ENCODE assay signal across 2 cellular contexts in the genomic region with DNA sequence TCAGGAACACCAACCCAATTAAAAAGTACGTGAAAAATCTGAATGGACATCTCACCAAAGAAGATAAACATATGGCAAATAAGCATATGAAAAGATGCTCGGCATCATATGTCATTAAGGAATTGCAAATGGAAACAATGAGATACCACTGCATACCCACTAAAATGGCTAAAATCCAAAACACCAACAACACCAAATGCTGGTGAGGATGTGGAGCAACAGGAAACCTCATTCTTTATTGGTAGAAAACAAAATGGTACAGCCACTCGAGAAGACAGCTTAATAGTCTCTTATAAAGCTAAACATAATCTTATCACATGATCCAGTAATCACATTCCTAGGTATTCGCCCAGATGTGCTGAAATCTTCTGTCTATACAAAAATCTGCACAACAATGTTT.
TF ChIP-seq lines count a peak whose summit lies in the region.

No MANE protein-coding gene starts in this region.

TF ChIP-seq in GM12878, 131 proteins besides CTCF, POLR2A, EP300 and RAD21:
- TF ChIP-seq STAT3 (IDR thresholded peaks at IDR 0.05; ENCODE audit: low read depth, low read length) (no peak), CHD4 (IDR thresholded peaks at IDR 0.05) (no peak), SPI1 (IDR thresholded peaks at IDR 0.05; ENCODE audit: borderline replicate concordance, insufficient read depth, low read depth, low read length) (no peak), SMARCA5 (IDR thresholded peaks at IDR 0.05) (peak; percentile 38; the same call in 1 of the 2 replicates), MXI1 (IDR thresholded peaks at IDR 0.05; ENCODE audit: low read depth, low read length) (no peak)
- TF ChIP-seq, protein P1, sequence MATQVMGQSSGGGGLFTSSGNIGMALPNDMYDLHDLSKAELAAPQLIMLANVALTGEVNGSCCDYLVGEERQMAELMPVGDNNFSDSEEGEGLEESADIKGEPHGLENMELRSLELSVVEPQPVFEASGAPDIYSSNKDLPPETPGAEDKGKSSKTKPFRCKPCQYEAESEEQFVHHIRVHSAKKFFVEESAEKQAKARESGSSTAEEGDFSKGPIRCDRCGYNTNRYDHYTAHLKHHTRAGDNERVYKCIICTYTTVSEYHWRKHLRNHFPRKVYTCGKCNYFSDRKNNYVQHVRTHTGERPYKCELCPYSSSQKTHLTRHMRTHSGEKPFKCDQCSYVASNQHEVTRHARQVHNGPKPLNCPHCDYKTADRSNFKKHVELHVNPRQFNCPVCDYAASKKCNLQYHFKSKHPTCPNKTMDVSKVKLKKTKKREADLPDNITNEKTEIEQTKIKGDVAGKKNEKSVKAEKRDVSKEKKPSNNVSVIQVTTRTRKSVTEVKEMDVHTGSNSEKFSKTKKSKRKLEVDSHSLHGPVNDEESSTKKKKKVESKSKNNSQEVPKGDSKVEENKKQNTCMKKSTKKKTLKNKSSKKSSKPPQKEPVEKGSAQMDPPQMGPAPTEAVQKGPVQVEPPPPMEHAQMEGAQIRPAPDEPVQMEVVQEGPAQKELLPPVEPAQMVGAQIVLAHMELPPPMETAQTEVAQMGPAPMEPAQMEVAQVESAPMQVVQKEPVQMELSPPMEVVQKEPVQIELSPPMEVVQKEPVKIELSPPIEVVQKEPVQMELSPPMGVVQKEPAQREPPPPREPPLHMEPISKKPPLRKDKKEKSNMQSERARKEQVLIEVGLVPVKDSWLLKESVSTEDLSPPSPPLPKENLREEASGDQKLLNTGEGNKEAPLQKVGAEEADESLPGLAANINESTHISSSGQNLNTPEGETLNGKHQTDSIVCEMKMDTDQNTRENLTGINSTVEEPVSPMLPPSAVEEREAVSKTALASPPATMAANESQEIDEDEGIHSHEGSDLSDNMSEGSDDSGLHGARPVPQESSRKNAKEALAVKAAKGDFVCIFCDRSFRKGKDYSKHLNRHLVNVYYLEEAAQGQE (IDR thresholded peaks at IDR 0.05; ENCODE audit: low read depth, low read length) = no peak
TF ChIP-seq in GM12878: peak in this region for 1.

TF ChIP-seq in H1, 55 proteins besides CTCF, POLR2A, EP300 and RAD21:
- TF ChIP-seq RFX5 (IDR thresholded peaks at IDR 0.05; ENCODE audit: borderline replicate concordance, low read depth, low read length) (no peak), HDAC2 (IDR thresholded peaks at IDR 0.05; ENCODE audit: borderline replicate concordance in 1 of 2, low read depth in 2 of 2, low read length in 2 of 2) (peak in 1 of 2 experiments; percentile 63; a peak in 1 of 4 replicates), NRF1 (IDR thresholded peaks at IDR 0.05; ENCODE audit: low read depth, low read length) (no peak), YY1 (IDR thresholded peaks at IDR 0.05; ENCODE audit: low read depth, low read length) (no peak), CHD1 (IDR thresholded peaks at IDR 0.05; ENCODE audit: low read depth, low read length) (no peak), KDM1A (IDR thresholded peaks at IDR 0.05; ENCODE audit: borderline replicate concordance, low read length) (peak; percentile 81; the same call in 1 of the 2 replicates)
- TF ChIP-seq, protein P2, sequence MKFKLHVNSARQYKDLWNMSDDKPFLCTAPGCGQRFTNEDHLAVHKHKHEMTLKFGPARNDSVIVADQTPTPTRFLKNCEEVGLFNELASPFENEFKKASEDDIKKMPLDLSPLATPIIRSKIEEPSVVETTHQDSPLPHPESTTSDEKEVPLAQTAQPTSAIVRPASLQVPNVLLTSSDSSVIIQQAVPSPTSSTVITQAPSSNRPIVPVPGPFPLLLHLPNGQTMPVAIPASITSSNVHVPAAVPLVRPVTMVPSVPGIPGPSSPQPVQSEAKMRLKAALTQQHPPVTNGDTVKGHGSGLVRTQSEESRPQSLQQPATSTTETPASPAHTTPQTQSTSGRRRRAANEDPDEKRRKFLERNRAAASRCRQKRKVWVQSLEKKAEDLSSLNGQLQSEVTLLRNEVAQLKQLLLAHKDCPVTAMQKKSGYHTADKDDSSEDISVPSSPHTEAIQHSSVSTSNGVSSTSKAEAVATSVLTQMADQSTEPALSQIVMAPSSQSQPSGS (IDR thresholded peaks at IDR 0.05; ENCODE audit: low read length) = no peak
TF ChIP-seq in H1: peak in this region for 2.
